Comparison of ENCODE assay signal across 15 cellular contexts in the genomic region with DNA sequence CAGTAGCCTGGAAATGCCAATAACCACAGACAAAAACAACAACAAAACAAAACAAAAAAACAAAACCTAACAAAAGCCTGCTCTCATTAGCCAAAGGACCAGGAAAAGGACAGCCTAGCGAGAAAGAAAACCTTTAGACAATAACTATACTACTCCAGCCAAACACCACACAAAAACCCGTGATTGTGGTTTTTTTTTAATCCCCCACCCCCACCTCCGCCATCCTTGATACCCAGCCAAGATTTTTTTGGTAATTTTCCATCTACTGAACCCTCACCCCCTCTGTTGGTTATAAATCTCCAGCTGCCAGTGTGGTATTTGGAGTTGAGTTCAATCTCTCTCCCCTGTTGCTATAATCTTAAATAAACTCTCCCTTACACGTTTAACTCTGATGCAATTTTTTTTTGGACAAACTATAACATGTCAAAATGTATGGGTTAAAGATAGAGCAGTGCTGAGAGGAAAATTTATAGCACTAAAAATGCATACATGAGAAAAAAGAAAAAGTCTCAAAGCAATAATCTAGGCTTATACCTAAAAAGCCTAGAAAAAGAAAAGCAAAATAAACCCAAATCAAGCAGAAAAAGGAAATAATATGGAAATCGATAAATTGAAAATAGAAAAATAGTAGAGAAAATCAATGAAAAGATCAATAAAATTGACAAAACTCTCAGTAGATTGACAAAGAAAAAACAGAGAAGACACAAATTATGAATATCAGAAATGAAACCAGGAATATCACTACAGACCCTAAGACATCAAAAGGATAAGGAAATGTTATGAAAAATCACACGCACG.
DNase-seq lines count a peak whose midpoint lies in the region; ATAC-seq, FAIRE-seq and TF ChIP-seq lines count a peak whose summit lies in the region.
"Had no signal": no experiment of that assay in that cellular context is flagged by ENCODE, and none has a peak within 500 bp of the region (broad histone marks: within the 10 kb centered on the region; RNA-seq: fewer than 3 reads in every experiment).

No MANE protein-coding gene starts in this region.

- H3K9ac ChIP-seq in DND-41 (ENCODE audit: low read depth, low read length) (no peak overlapping the region), NT2/D1 (ENCODE audit: insufficient read length, low read depth) (no peak overlapping the region)

- H3K27me3 ChIP-seq in DND-41 (ENCODE audit: insufficient read depth, low read length, poor library complexity) (no peaks in the 10 kb centered on the region), NT2/D1 (ENCODE audit: insufficient read depth, insufficient read length) (peaks cover 14% of the 10 kb centered on the region), pancreas (no peaks in the 10 kb centered on the region)
- H3K27me3 ChIP-seq: cardiac muscle cell, spleen had no signal

- intact Hi-C loops in pancreas (cut with DNase I), result no loop called here

- H3K4me1 ChIP-seq in DND-41 (ENCODE audit: insufficient read depth, low read length) (peaks cover 8% of the 10 kb centered on the region), NT2/D1 (ENCODE audit: insufficient read depth, insufficient read length) (peaks cover 17% of the 10 kb centered on the region), pancreas (no peaks in the 10 kb centered on the region)
- H3K4me1 ChIP-seq: spleen had no signal

- no peaks in the 10 kb centered on the region for H3K79me2 ChIP-seq in DND-41 (ENCODE audit: insufficient read depth, low read length)

- H3K4me3 ChIP-seq in DND-41 (ENCODE audit: low read depth in 1 of 2, low read length in 2 of 2) (no peak overlapping the region), NT2/D1 (ENCODE audit: insufficient read length, low read depth) (peak overlapping the region; percentile 4), pancreas (no peak overlapping the region)
- H3K4me3 ChIP-seq: cardiac muscle cell, spleen had no signal

- no peaks in the 10 kb centered on the region for H4K20me1 ChIP-seq in DND-41 (ENCODE audit: insufficient read depth, low read length)

- 60 to 62% methylated on average over 7 of the region's 7 CpGs for WGBS in pancreas, 2 donors

- H3K36me3 ChIP-seq in DND-41 (ENCODE audit: insufficient read depth, low read length) (no peaks in the 10 kb centered on the region), NT2/D1 (ENCODE audit: insufficient read depth, insufficient read length, low read length) (no peaks in the 10 kb centered on the region), pancreas (no peaks in the 10 kb centered on the region)
- H3K36me3 ChIP-seq: cardiac muscle cell, spleen had no signal

- FAIRE-seq in pancreas (lab: Jason Lieb, UNC), result no peak
- FAIRE-seq: D721Med had no signal

- no peak overlapping the region for H3K27ac ChIP-seq in DND-41 (ENCODE audit: low read length)
- H3K27ac ChIP-seq in cingulate gyrus (ENCODE audit: low read depth, low read length), result peak overlapping the region; percentile 89
- peak overlapping the region in 1 of 4 donors; percentile 10 for H3K27ac ChIP-seq in pancreas
- H3K27ac ChIP-seq: cardiac muscle cell, spleen had no signal

- TF ChIP-seq CTCF in DND-41 (IDR thresholded peaks at IDR 0.05; ENCODE audit: borderline replicate concordance, extremely low read depth, low read length, poor library complexity, severe bottlenecking) (peak; percentile 26), pancreas (IDR thresholded peaks at IDR 0.05) (no peak)

- H3K9me3 ChIP-seq in DND-41 (ENCODE audit: insufficient read depth, low read length, severe bottlenecking) (no peaks in the 10 kb centered on the region), NT2/D1 (ENCODE audit: insufficient read depth, low read length) (no peaks in the 10 kb centered on the region), pancreas (no peaks in the 10 kb centered on the region)
- H3K9me3 ChIP-seq: spleen had no signal

- ATAC-seq in DND-41 (ENCODE audit: insufficient read depth, low read depth), result peak; percentile 55; the same call in 1 of the 3 replicates
- ATAC-seq in pancreas, result peak in 3 of 4 donors; percentile 14 to 53 (median 28)
- no peak for ATAC-seq in GM18502 (IDR thresholded peaks at IDR 0.05; ENCODE audit: poor library complexity, unreplicated experiment)
- no peak for ATAC-seq in HG02840 (IDR thresholded peaks at IDR 0.05; ENCODE audit: low FRiP score, unreplicated experiment)
- ATAC-seq: HCT116 had no signal

- DNase-seq in DND-41, result no peak
- DNase-seq in NT2/D1 (ENCODE audit: low read depth, low spot score), result no peak
- DNase-seq in pancreas, result no peak
- no peak for DNase-seq in SW480 (ENCODE audit: low spot score)
- no peak for DNase-seq in activated CD4-positive, CD25-positive, alpha-beta regulatory T cell treated with anti-CD3 and anti-CD28 coated beads, Interleukin-2, amount 50 U/mL, for 72 hours
- DNase-seq: immature natural killer cell, naive B cell, NCI-H446, spleen had no signal

- H2AFZ ChIP-seq in DND-41 (ENCODE audit: low read depth, low read length), result no peak overlapping the region

- no peak overlapping the region for H3K4me2 ChIP-seq in DND-41 (ENCODE audit: insufficient read depth, low read length)

Comparison
In these comparisons a context has a peak if more than half of its experiments do, and no peak if none do; other contexts are left out.
1. ATAC-seq: peak in DND-41 (single experiment) and pancreas (3 of 4); none in GM18502 (single experiment) and HG02840 (single experiment).